Comparison of ENCODE assay signal across 14 cellular contexts in genomic region chr12:41286426-41286825, GRCh38.
A peak's percentile ranks its signal among the peaks of the same experiment; 100 is the strongest.
DNase-seq lines count a peak whose midpoint lies in the region; TF ChIP-seq lines count a peak whose summit lies in the region.
"Had no signal": no experiment of that assay in that cellular context is flagged by ENCODE, and none has a peak within 500 bp of the region (broad histone marks: within the 10 kb centered on the region; RNA-seq: fewer than 3 reads in every experiment).

No MANE protein-coding gene starts in this region.

- H4K20me1 ChIP-seq in PC-9 (ENCODE audit: insufficient read depth), result no peaks in the 10 kb centered on the region

- CTCF ChIA-PET in PC-9 (lab: Charles Lee), result no interaction called here

- no peaks in the 10 kb centered on the region for H3K4me1 ChIP-seq in PC-9 (replicated peaks; ENCODE audit: insufficient read depth)
- H3K4me1 ChIP-seq: BE2C had no signal

- TF ChIP-seq CTCF in PC-9 (conservative IDR thresholded peaks at IDR 0.05), result no peak

- H3K9me3 ChIP-seq in PC-9 (ENCODE audit: insufficient read depth, low read depth), result no peaks in the 10 kb centered on the region
- H3K9me3 ChIP-seq: BE2C, upper lobe of left lung had no signal

- peak; percentile 100 for DNase-seq in DMS53 treated with DMSO at 0.1 percent for 48 hours (lab: John Stamatoyannopoulos, UW; ENCODE audit: unreplicated experiment)
- DNase-seq in NCI-H146 treated with DMSO at 0.1 percent for 48 hours (lab: John Stamatoyannopoulos, UW; ENCODE audit: unreplicated experiment), result peak; percentile 78
- DNase-seq in PC-9, result no peak
- DNase-seq in midbrain (lab: John Stamatoyannopoulos, UW), result peak; percentile 16
- no peak for DNase-seq in iPS-NIHi11 (ENCODE audit: low spot score)
- no peak for DNase-seq in NCI-H1694 treated with DMSO at 0.1 percent for 48 hours (lab: John Stamatoyannopoulos, UW)
- no peak for DNase-seq in erythroblast (lab: John Stamatoyannopoulos, UW)
- no peak for DNase-seq in effector CD4-positive, alpha-beta T cell
- DNase-seq: activated CD8-positive, alpha-beta T cell treated with anti-CD3 and anti-CD28 coated beads, Interleukin-2, amount 10 ng/mL, durations not matched to agents 7 days and 5 days; BE2C; GOT3; NCI-H1105 treated with DMSO at 0.1 percent for 48 hours; stimulated activated naive CD4-positive, alpha-beta T cell had no signal

- BruUV-seq in PC-9 (replicated peaks; lab: Mats Ljungman, UMichigan), result no TSS peak

- H3K9me2 ChIP-seq in PC-9 (ENCODE audit: insufficient read depth), result no peaks in the 10 kb centered on the region

- H3K27ac ChIP-seq in PC-9, result no peak overlapping the region
- H3K27ac ChIP-seq: upper lobe of left lung had no signal

- no peaks in the 10 kb centered on the region for H3K27me3 ChIP-seq in PC-9 (ENCODE audit: insufficient read depth, low read depth)
- H3K27me3 ChIP-seq: BE2C, upper lobe of left lung had no signal

- no peak overlapping the region for H2AFZ ChIP-seq in PC-9

- no peak for TF ChIP-seq POLR2A in erythroblast (IDR thresholded peaks at IDR 0.05; ENCODE audit: low read length)

- H3K4me2 ChIP-seq in PC-9, result 0 out of 2 replicates have a peak overlapping the region, but pooled peaks have one; percentile 4

- H3K4me3 ChIP-seq in PC-9, result no peak overlapping the region
- H3K4me3 ChIP-seq: upper lobe of left lung had no signal

- no peaks in the 10 kb centered on the region for H3K79me2 ChIP-seq in PC-9 (ENCODE audit: low read depth)

- H3K36me3 ChIP-seq in PC-9 (ENCODE audit: low read depth), result no peaks in the 10 kb centered on the region
- H3K36me3 ChIP-seq: BE2C, upper lobe of left lung had no signal

- POLR2A ChIA-PET in PC-9 (lab: Charles Lee; ENCODE audit: unreplicated experiment), result no interaction called here

- intact Hi-C loops in PC-9 (cut with micrococcal nuclease; ENCODE audit: unreplicated experiment), result no loop called here

- no peaks in the 10 kb centered on the region for H3F3A ChIP-seq in PC-9 (ENCODE audit: insufficient read depth, low read depth)

Comparison
In these comparisons a context has a peak if more than half of its experiments do, and no peak if none do; other contexts are left out.
1. DNase-seq: peak in DMS53 treated with DMSO at 0.1 percent for 48 hours (single experiment), NCI-H146 treated with DMSO at 0.1 percent for 48 hours (single experiment) and midbrain (single experiment); none in PC-9 (0 of 2), iPS-NIHi11 (single experiment), NCI-H1694 treated with DMSO at 0.1 percent for 48 hours (single experiment), erythroblast (0 of 2) and effector CD4-positive, alpha-beta T cell (single experiment).